22 cellular contexts compared by ENCODE assay signal in the genomic region with DNA sequence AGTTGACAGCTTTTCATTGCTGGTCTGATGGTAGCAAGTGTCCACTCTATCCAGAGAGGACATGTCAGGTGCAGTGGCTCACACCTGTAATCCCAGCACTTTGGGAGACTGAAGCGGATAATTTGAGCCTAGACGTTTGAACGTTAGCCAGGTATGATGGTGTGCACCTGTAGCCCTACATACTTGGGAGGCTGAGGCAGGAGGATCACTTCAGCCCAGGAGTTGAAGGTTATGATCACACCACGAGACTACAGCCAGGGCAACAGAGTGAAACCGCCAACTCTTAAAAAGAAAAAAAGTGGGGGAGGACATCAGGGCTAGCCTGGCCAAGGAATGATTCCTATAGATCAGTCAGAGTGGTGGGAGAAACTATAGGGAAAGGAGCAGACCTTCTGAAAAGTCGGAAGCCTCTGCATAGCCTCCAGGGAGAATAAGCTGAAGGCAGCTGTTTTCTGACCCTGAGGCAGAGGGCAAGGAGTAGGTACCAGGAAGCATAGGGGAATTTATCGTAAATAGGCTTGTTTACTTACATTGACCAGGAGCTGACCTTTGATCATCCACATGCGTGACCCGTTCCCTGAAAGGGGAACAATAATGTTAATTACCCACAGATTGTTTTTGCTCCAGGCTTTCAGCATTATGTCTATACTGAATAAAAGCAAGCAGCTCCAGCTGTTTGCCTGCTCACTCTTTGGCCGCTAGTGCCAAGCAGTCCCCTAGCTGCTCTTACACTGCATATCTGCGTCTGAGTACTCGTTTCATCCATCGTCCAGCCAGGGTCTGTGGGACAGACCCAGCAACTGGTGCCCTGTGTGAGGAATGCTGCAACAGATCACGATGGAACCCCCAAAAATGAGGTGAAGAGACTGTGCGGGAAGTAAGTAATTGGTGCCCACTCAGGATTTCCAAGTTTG.
"Had no signal": no experiment of that assay in that cellular context is flagged by ENCODE, and none has a peak within 500 bp of the region (broad histone marks: within the 10 kb centered on the region; RNA-seq: fewer than 3 reads in every experiment).

No MANE protein-coding gene starts in this region.

- H3K4me3 ChIP-seq: gastrocnemius medialis, heart left ventricle, lung, skin epidermis, transverse colon had no signal

- H3K36me3 ChIP-seq: gastrocnemius medialis, heart left ventricle, transverse colon had no signal

- H3K27ac Mint-ChIP-seq: activated CD8-positive, alpha-beta memory T cell treated with anti-CD3 and anti-CD28 coated beads, Interleukin-2, amount 10 ng/mL, durations not matched to agents 7 days and 5 days; activated naive CD4-positive, alpha-beta T cell treated with anti-CD3 and anti-CD28 coated beads for 36 hours; activated naive CD8-positive, alpha-beta T cell treated with anti-CD3 and anti-CD28 coated beads, Interleukin-2, amount 50 U/mL, for 24 hours; effector memory CD8-positive, alpha-beta T cell had no signal

- H3K4me3 Mint-ChIP-seq: activated naive CD4-positive, alpha-beta T cell treated with anti-CD3 and anti-CD28 coated beads for 36 hours; activated naive CD8-positive, alpha-beta T cell treated with anti-CD3 and anti-CD28 coated beads, Interleukin-2, amount 50 U/mL, for 24 hours; effector memory CD8-positive, alpha-beta T cell had no signal

- ATAC-seq: activated CD8-positive, alpha-beta memory T cell treated with anti-CD3 and anti-CD28 coated beads, Interleukin-2, amount 10 ng/mL, durations not matched to agents 7 days and 5 days; activated naive CD8-positive, alpha-beta T cell treated with anti-CD3 and anti-CD28 coated beads, Interleukin-2, amount 50 U/mL, for 24 hours; effector memory CD8-positive, alpha-beta T cell; gastrocnemius medialis; heart left ventricle; left cardiac atrium; naive thymus-derived CD8-positive, alpha-beta T cell; right cardiac atrium; stimulated activated naive CD8-positive, alpha-beta T cell treated with anti-CD3 and anti-CD28 coated beads, Interleukin-15, Interleukin-2, amounts not matched to agents 100 U/mL and 50 U/mL, for 24 hours had no signal

- H3K9me3 Mint-ChIP-seq: activated naive CD4-positive, alpha-beta T cell treated with anti-CD3 and anti-CD28 coated beads for 36 hours; activated naive CD8-positive, alpha-beta T cell treated with anti-CD3 and anti-CD28 coated beads, Interleukin-2, amount 50 U/mL, for 24 hours; activated T-helper 2 cell treated with anti-CD3 and anti-CD28 coated beads, Interferon-gamma antibody, Interleukin-2, Interleukin-4, amounts not matched to agents 10 μg/mL and 5 μg/mL and 100 μg/mL, durations not matched to agents 14 hours and 24 hours and 36 hours; effector memory CD8-positive, alpha-beta T cell had no signal

- H3K9me3 ChIP-seq: gastrocnemius medialis, heart left ventricle, transverse colon had no signal

- DNase-seq: activated CD4-positive, alpha-beta T cell treated with anti-CD3 and anti-CD28 coated beads, Interleukin-2, amount 50 U/mL, for 4 hours; activated CD4-positive, CD25-positive, alpha-beta regulatory T cell treated with anti-CD3 and anti-CD28 coated beads, Interleukin-2, amount 50 U/mL, for 72 hours; activated CD8-positive, alpha-beta memory T cell treated with anti-CD3 and anti-CD28 coated beads, Interleukin-2, amount 10 ng/mL, durations not matched to agents 7 days and 5 days; activated naive CD4-positive, alpha-beta T cell treated with anti-CD3 and anti-CD28 coated beads for 36 hours; activated naive CD8-positive, alpha-beta T cell treated with anti-CD3 and anti-CD28 coated beads, Interleukin-2, amount 50 U/mL, for 24 hours; activated T-cell treated with anti-CD3 and anti-CD28 coated beads, Interleukin-2, amount 50 U/mL, for 1 hour; aorta; effector memory CD8-positive, alpha-beta T cell; gastrocnemius medialis; heart left ventricle; left cardiac atrium; naive thymus-derived CD8-positive, alpha-beta T cell; nucleus accumbens; right cardiac atrium; stimulated activated CD4-positive, alpha-beta T cell treated with anti-CD3 and anti-CD28 coated beads, Interleukin-4, amount 100 ng/mL, for 4 hours; stimulated activated CD8-positive, alpha-beta memory T cell treated with anti-CD3 and anti-CD28 coated beads, Interleukin-4, amount 100 ng/mL, for 48 hours; stimulated activated naive CD8-positive, alpha-beta T cell treated with anti-CD3 and anti-CD28 coated beads, Interleukin-15, Interleukin-2, amounts not matched to agents 100 U/mL and 50 U/mL, for 24 hours; T-helper 9 cell; transverse colon had no signal

- H3K27ac ChIP-seq: gastrocnemius medialis, heart left ventricle, skin epidermis, transverse colon had no signal
